14 cellular contexts compared by ENCODE assay signal in genomic region chr11:95091663-95092062, GRCh38. TPM values are rescaled to one million over a fixed set of nuclear protein-coding genes. Genes with fewer than 3 reads are reported as not detected.
A peak's percentile ranks its signal among the peaks of the same experiment; 100 is the strongest.
DNase-seq lines count a peak whose midpoint lies in the region; ATAC-seq and TF ChIP-seq lines count a peak whose summit lies in the region.
"Had no signal": no experiment of that assay in that cellular context is flagged by ENCODE, and none has a peak within 500 bp of the region (broad histone marks: within the 10 kb centered on the region; RNA-seq: fewer than 3 reads in every experiment).

No MANE protein-coding gene starts in this region.

- no peaks in the 10 kb centered on the region for H3K9me3 Mint-ChIP-seq in activated naive CD4-positive, alpha-beta T cell treated with anti-CD3 and anti-CD28 coated beads, Interleukin-2, amount 10 ng/mL, durations not matched to agents 7 days and 5 days
- no peaks in the 10 kb centered on the region for H3K9me3 Mint-ChIP-seq in activated CD4-positive, alpha-beta memory T cell treated with anti-CD3 and anti-CD28 coated beads, Interleukin-2, amount 10 ng/mL, durations not matched to agents 7 days and 5 days

- no peak for DNase-seq in activated naive CD4-positive, alpha-beta T cell treated with anti-CD3 and anti-CD28 coated beads, Interleukin-2, amount 10 ng/mL, durations not matched to agents 7 days and 5 days
- DNase-seq in activated naive CD4-positive, alpha-beta T cell treated with anti-CD3 and anti-CD28 coated beads, Interleukin-2, amount 50 U/mL, for 16 hours: no peak
- no peak for DNase-seq in activated CD4-positive, alpha-beta memory T cell treated with anti-CD3 and anti-CD28 coated beads, Interleukin-2, amount 10 ng/mL, durations not matched to agents 7 days and 5 days
- no peak for DNase-seq in left colon
- no peak for DNase-seq in thoracic aorta (ENCODE audit: low spot score)
- DNase-seq in DMS53 (lab: John Stamatoyannopoulos, UW): no peak
- DNase-seq: mesendoderm; NK-92 treated with Interleukin-12 subunit alpha and Interleukin-12 subunit beta, amount 100 ng/mL, for 24 hours had no signal

- POLR2A ChIA-PET in activated CD4-positive, alpha-beta memory T cell treated with anti-CD3 and anti-CD28 coated beads, Interleukin-2, amount 10 ng/mL, durations not matched to agents 7 days and 5 days (lab: Charles Lee): interaction anchor here (1.1 to 7.6 kb wide), 4 partner anchors 21 to 699 kb away, joined by 3 to 253 read pairs (median 37); partner anchors contain the start of genes CEP57, CWC15, FAM76B and KDM4D

- peaks cover 3% of the 10 kb centered on the region for H3K36me3 Mint-ChIP-seq in activated naive CD4-positive, alpha-beta T cell treated with anti-CD3 and anti-CD28 coated beads, Interleukin-2, amount 10 ng/mL, durations not matched to agents 7 days and 5 days
- peaks cover 15% of the 10 kb centered on the region for H3K36me3 Mint-ChIP-seq in activated CD4-positive, alpha-beta memory T cell treated with anti-CD3 and anti-CD28 coated beads, Interleukin-2, amount 10 ng/mL, durations not matched to agents 7 days and 5 days (ENCODE audit: low read depth)

- intact Hi-C loops in left colon (cut with DNase I, micrococcal nuclease): no loop called here

- peaks cover 70% of the 10 kb centered on the region for H3K4me1 Mint-ChIP-seq in activated naive CD4-positive, alpha-beta T cell treated with anti-CD3 and anti-CD28 coated beads, Interleukin-2, amount 10 ng/mL, durations not matched to agents 7 days and 5 days
- H3K4me1 Mint-ChIP-seq in activated CD4-positive, alpha-beta memory T cell treated with anti-CD3 and anti-CD28 coated beads, Interleukin-2, amount 10 ng/mL, durations not matched to agents 7 days and 5 days: peaks cover 74% of the 10 kb centered on the region

- no peaks in the 10 kb centered on the region for H3K27me3 Mint-ChIP-seq in activated naive CD4-positive, alpha-beta T cell treated with anti-CD3 and anti-CD28 coated beads, Interleukin-2, amount 10 ng/mL, durations not matched to agents 7 days and 5 days
- no peaks in the 10 kb centered on the region for H3K27me3 Mint-ChIP-seq in activated CD4-positive, alpha-beta memory T cell treated with anti-CD3 and anti-CD28 coated beads, Interleukin-2, amount 10 ng/mL, durations not matched to agents 7 days and 5 days

- H3K4me3 Mint-ChIP-seq in activated naive CD4-positive, alpha-beta T cell treated with anti-CD3 and anti-CD28 coated beads, Interleukin-2, amount 10 ng/mL, durations not matched to agents 7 days and 5 days: peak overlapping the region; percentile 86
- H3K4me3 Mint-ChIP-seq in activated CD4-positive, alpha-beta memory T cell treated with anti-CD3 and anti-CD28 coated beads, Interleukin-2, amount 10 ng/mL, durations not matched to agents 7 days and 5 days: peak overlapping the region; percentile 28

- no peak overlapping the region for H3K27ac Mint-ChIP-seq in activated naive CD4-positive, alpha-beta T cell treated with anti-CD3 and anti-CD28 coated beads, Interleukin-2, amount 10 ng/mL, durations not matched to agents 7 days and 5 days
- H3K27ac Mint-ChIP-seq in activated CD4-positive, alpha-beta memory T cell treated with anti-CD3 and anti-CD28 coated beads, Interleukin-2, amount 10 ng/mL, durations not matched to agents 7 days and 5 days: no peak overlapping the region

- H3K9me3 ChIP-seq in thoracic aorta: no peaks in the 10 kb centered on the region

- H3K4me3 ChIP-seq in thoracic aorta: peak overlapping the region; percentile 83

- ATAC-seq in left colon (peak; percentile 15), thoracic aorta (ENCODE audit: insufficient number of reproducible peaks, low FRiP score, low read depth) (no peak), HG02678 (IDR thresholded peaks at IDR 0.05; ENCODE audit: unreplicated experiment) (no peak), HG02870 (IDR thresholded peaks at IDR 0.05; ENCODE audit: unreplicated experiment) (no peak)
- ATAC-seq: activated CD4-positive, CD25-positive, alpha-beta regulatory T cell treated with anti-CD3 and anti-CD28 coated beads, Interleukin-2, amount 50 U/mL, for 24 hours had no signal

- H3K36me3 ChIP-seq in thoracic aorta: no peaks in the 10 kb centered on the region

- no peak for TF ChIP-seq CTCF in thoracic aorta (IDR thresholded peaks at IDR 0.05)

- CTCF ChIA-PET in activated naive CD4-positive, alpha-beta T cell treated with anti-CD3 and anti-CD28 coated beads, Interleukin-2, amount 10 ng/mL, durations not matched to agents 7 days and 5 days (lab: Charles Lee): interaction anchor here (0.6 to 8.1 kb wide), 12 partner anchors 8 to 468 kb away, joined by 3 to 143 read pairs (median 4); partner anchors contain the start of gene SRSF8
- CTCF ChIA-PET in activated CD4-positive, alpha-beta memory T cell treated with anti-CD3 and anti-CD28 coated beads, Interleukin-2, amount 10 ng/mL, durations not matched to agents 7 days and 5 days (lab: Charles Lee): interaction anchor here (0.6 to 9.4 kb wide), 7 partner anchors 11 to 61 kb away, joined by 3 to 167 read pairs (median 7); partner anchors contain the start of gene SRSF8

- no peaks in the 10 kb centered on the region for H3K27me3 ChIP-seq in thoracic aorta (replicated peaks; ENCODE audit: insufficient read depth)

- H3K4me1 ChIP-seq in thoracic aorta (ENCODE audit: control insufficient read depth in 1 of 2, low read depth in 2 of 2): peaks cover 40 to 56% of the 10 kb centered on the region in 2 donors

- no peak overlapping the region for H3K27ac ChIP-seq in thoracic aorta
- H3K27ac ChIP-seq: HL-60, parathyroid adenoma had no signal

RNA-seq across cellular contexts. Expression of gene ENDOD1, which starts 2.0 kb away (rescaled TPM):
- 10 to 100 TPM; 20.6 to 22.2 TPM for total RNA-seq in activated CD4-positive, alpha-beta memory T cell treated with anti-CD3 and anti-CD28 coated beads, Interleukin-2, amount 10 ng/mL, durations not matched to agents 7 days and 5 days
- 100 to 1,000 TPM in 1 of 2 donors, 10 to 100 TPM in 1; 98.9 to 108 TPM for total RNA-seq in left colon
- total RNA-seq in thoracic aorta: 100 to 1,000 TPM in 1 of 2 donors, 10 to 100 TPM in 1; 86.9 to 155 TPM

RNA-seq across cellular contexts. Expression of gene SRSF8, which starts 24.9 kb away (rescaled TPM):
- total RNA-seq in activated CD4-positive, alpha-beta memory T cell treated with anti-CD3 and anti-CD28 coated beads, Interleukin-2, amount 10 ng/mL, durations not matched to agents 7 days and 5 days: 10 to 100 TPM; 33.0 to 34.7 TPM
- total RNA-seq in left colon (10 to 100 TPM; 42.8 to 52.7 TPM), thoracic aorta (10 to 100 TPM; 25.6 to 39.9 TPM)

RNA-seq across cellular contexts. Expression of gene KDM4F, which starts 42.4 kb away (rescaled TPM):
- not detected for total RNA-seq in activated CD4-positive, alpha-beta memory T cell treated with anti-CD3 and anti-CD28 coated beads, Interleukin-2, amount 10 ng/mL, durations not matched to agents 7 days and 5 days
- total RNA-seq in left colon: not detected
- total RNA-seq in thoracic aorta: not detected
- total RNA-seq: SK-MEL-5 had no signal
